Comparison of ENCODE assay signal across 26 cellular contexts in genomic region chr17:74186498-74186897, GRCh38. TPM values are rescaled to one million over a fixed set of nuclear protein-coding genes. Genes with fewer than 3 reads are reported as not detected.
DNase-seq lines count a peak whose midpoint lies in the region; ATAC-seq, FAIRE-seq and TF ChIP-seq lines count a peak whose summit lies in the region.
"Had no signal": no experiment of that assay in that cellular context is flagged by ENCODE, and none has a peak within 500 bp of the region (broad histone marks: within the 10 kb centered on the region; RNA-seq: fewer than 3 reads in every experiment).

No MANE protein-coding gene starts in this region.

- H3K23ac ChIP-seq in mesenchymal stem cell (ENCODE audit: low read length in 2 of 2), result no peak overlapping the region

- H3K4me1 ChIP-seq in mesenchymal stem cell (ENCODE audit: control insufficient read depth, insufficient read depth, low read depth, low read length), result peaks cover 2% of the 10 kb centered on the region
- H3K4me1 ChIP-seq: SJSA1 had no signal

- H3K79me1 ChIP-seq in mesenchymal stem cell (replicated peaks; ENCODE audit: low read length, poor library complexity, severe bottlenecking), result no peaks in the 10 kb centered on the region

- H2BK15ac ChIP-seq in mesenchymal stem cell (ENCODE audit: low read depth, poor library complexity, severe bottlenecking), result no peak overlapping the region

- H4K8ac ChIP-seq in mesenchymal stem cell (ENCODE audit: low read length), result no peak overlapping the region

- DNase-seq in cardiac septum (ENCODE audit: low spot score) (peak; percentile 39), left ventricle myocardium superior (no peak), bronchial epithelial cell (ENCODE audit: low read depth) (no peak), mesenchymal stem cell (no peak), iPS-NIHi11 (ENCODE audit: low spot score) (no peak), kidney tubule cell (ENCODE audit: low spot score) (no peak)
- DNase-seq in stimulated activated CD8-positive, alpha-beta memory T cell treated with anti-CD3 and anti-CD28 coated beads, Interleukin-4, amount 100 ng/mL, for 48 hours, result no peak
- DNase-seq: Caco-2; CD8-positive, alpha-beta T cell; DMS 273 treated with DMSO at 0.1 percent for 48 hours; DMS79; EL; GF-D8; KG1; MG63; NCI-H1105 treated with DMSO at 0.1 percent for 48 hours; NCI-H146; NCI-H2029; NCI-H446 treated with DMSO at 0.1 percent for 48 hours; Right ventricle myocardium superior; RPMI8226 had no signal

- no peak for ATAC-seq in left ventricle myocardium superior
- no peak for ATAC-seq in GM21367 (IDR thresholded peaks at IDR 0.05; ENCODE audit: unreplicated experiment)
- ATAC-seq: CD8-positive, alpha-beta T cell had no signal

- peak; percentile 97 for FAIRE-seq in bronchial epithelial cell (lab: Jason Lieb, UNC)
- FAIRE-seq: GM18507 had no signal

- H2BK12ac ChIP-seq in mesenchymal stem cell (ENCODE audit: low read length in 2 of 2), result no peak overlapping the region

- no peak overlapping the region for H3K4me2 ChIP-seq in mesenchymal stem cell (ENCODE audit: low read length, poor library complexity, severe bottlenecking)

- H3K18ac ChIP-seq in mesenchymal stem cell (ENCODE audit: low read depth in 1 of 2, low read length in 2 of 2), result no peak overlapping the region

- no peak overlapping the region for H3K4me3 ChIP-seq in bronchial epithelial cell (ENCODE audit: low read depth, low read length)
- peak overlapping the region in 1 of 2 experiments; percentile 40 for H3K4me3 ChIP-seq in mesenchymal stem cell (ENCODE audit: insufficient read depth in 1 of 2, low read depth in 1 of 2, low read length in 2 of 2)
- H3K4me3 ChIP-seq: MG63, SJSA1 had no signal

- no peak overlapping the region for H2AK5ac ChIP-seq in mesenchymal stem cell (ENCODE audit: low read length, severe bottlenecking)

- H2BK5ac ChIP-seq in mesenchymal stem cell (ENCODE audit: low read depth, low read length, poor library complexity, severe bottlenecking), result no peak overlapping the region

- no peaks in the 10 kb centered on the region for H3K9me3 ChIP-seq in mesenchymal stem cell (ENCODE audit: control insufficient read depth, low read length)
- H3K9me3 ChIP-seq: Caco-2, MG63, SJSA1 had no signal

- H2AFZ ChIP-seq in mesenchymal stem cell (ENCODE audit: low read depth, low read length), result no peak overlapping the region

- 97% methylated on average over 20 of the region's 20 CpGs for WGBS in mesenchymal stem cell

- no peak overlapping the region for H3K4ac ChIP-seq in mesenchymal stem cell (ENCODE audit: low read depth in 1 of 2, low read length in 2 of 2)

- H3K27ac ChIP-seq in mesenchymal stem cell (ENCODE audit: low read length, poor library complexity, severe bottlenecking), result no peak overlapping the region
- H3K27ac ChIP-seq: 22Rv1, C4-2B, SJSA1 had no signal

- no peaks in the 10 kb centered on the region for H3K36me3 ChIP-seq in bronchial epithelial cell (ENCODE audit: control insufficient read depth, insufficient read depth, low read length)
- no peaks in the 10 kb centered on the region for H3K36me3 ChIP-seq in mesenchymal stem cell (ENCODE audit: control insufficient read depth in 1 of 2, insufficient read depth in 2 of 2, low read depth in 1 of 2, low read length in 2 of 2)
- H3K36me3 ChIP-seq: MG63, SJSA1 had no signal

- no peak overlapping the region for H3K9ac ChIP-seq in mesenchymal stem cell (ENCODE audit: low read length)

- H3K14ac ChIP-seq in mesenchymal stem cell (ENCODE audit: low read length in 2 of 2), result no peak overlapping the region

- H3K27me3 ChIP-seq in bronchial epithelial cell (ENCODE audit: control insufficient read depth, insufficient read depth, low read length) (peaks cover 2% of the 10 kb centered on the region), mesenchymal stem cell (ENCODE audit: control insufficient read depth in 1 of 2, insufficient read depth in 1 of 2, low read length in 2 of 2) (peaks cover 11 to 61% of the 10 kb centered on the region in 2 experiments)

- H2BK120ac ChIP-seq in mesenchymal stem cell (ENCODE audit: low read depth, low read length), result no peak overlapping the region

- peak overlapping the region; percentile 87 for H4K91ac ChIP-seq in mesenchymal stem cell (ENCODE audit: low read length)

- intact Hi-C loops in cardiac septum (cut with DNase I) (no loop called here), left ventricle myocardium superior (cut with micrococcal nuclease) (no loop called here)

- TF ChIP-seq CTCF in bronchial epithelial cell (IDR thresholded peaks at IDR 0.05; ENCODE audit: insufficient read depth, low read length, severe bottlenecking), result no peak

RNA-seq across cellular contexts. Expression of gene RPL38, which starts 17.0 kb away (rescaled TPM):
- total RNA-seq in cardiac septum (575 TPM), left ventricle myocardium superior (724 TPM), bronchial epithelial cell (436 and 2,898 TPM in 2 replicates)
- polyA plus RNA-seq in mesenchymal stem cell (2013, experiment 1 of 2), result 3,306 TPM
- polyA plus RNA-seq in mesenchymal stem cell (2013, experiment 2 of 2), result 3,256 TPM

RNA-seq across cellular contexts. Expression of gene TTYH2, which starts 26.9 kb away (rescaled TPM):
- total RNA-seq in cardiac septum (17.9 TPM), left ventricle myocardium superior (42.6 TPM), bronchial epithelial cell (1.3 and 2.4 TPM in 2 replicates)
- 2.0 TPM for polyA plus RNA-seq in mesenchymal stem cell (2013, experiment 1 of 2)
- 2.7 TPM for polyA plus RNA-seq in mesenchymal stem cell (2013, experiment 2 of 2)
